9 cellular contexts compared by ENCODE assay signal in genomic region chr2:143128681-143129580, GRCh38. TPM values are rescaled to one million over a fixed set of nuclear protein-coding genes. Genes with fewer than 3 reads are reported as not detected.
DNase-seq lines count a peak whose midpoint lies in the region; ATAC-seq and TF ChIP-seq lines count a peak whose summit lies in the region.
"Had no signal": no experiment of that assay in that cellular context is flagged by ENCODE, and none has a peak within 500 bp of the region (broad histone marks: within the 10 kb centered on the region; RNA-seq: fewer than 3 reads in every experiment).

TSS of gene ARHGAP15 (plus strand) at chr2:143129419.

- intact Hi-C loops in vagina (cut with DNase I), result no loop called here

- peak within 1 kb of the TSS; percentile 18 for H3K27ac ChIP-seq in vagina
- H3K27ac ChIP-seq: VCaP had no signal

- peak; percentile 93 for ATAC-seq in GM18867 (IDR thresholded peaks at IDR 0.05; ENCODE audit: unreplicated experiment)
- ATAC-seq in HG02938 (IDR thresholded peaks at IDR 0.05; ENCODE audit: unreplicated experiment), result peak; percentile 94

- H3K4me3 ChIP-seq in vagina (no peak within 1 kb of the TSS), H7 (ENCODE audit: insufficient read depth, low read depth, low read length) (no peak within 1 kb of the TSS)

- no peaks in the 10 kb centered on the region for H3K9me3 ChIP-seq in vagina

- TF ChIP-seq CTCF in vagina (IDR thresholded peaks at IDR 0.05), result no peak

- no peaks in the 10 kb centered on the region for H3K36me3 ChIP-seq in vagina
- no peaks in the 10 kb centered on the region for H3K36me3 ChIP-seq in H7 (replicated peaks; ENCODE audit: control insufficient read depth, insufficient read depth, low read length)

- H3K27me3 ChIP-seq in vagina (no peaks in the 10 kb centered on the region), H7 (ENCODE audit: control insufficient read depth, insufficient read depth, low read length) (no peaks in the 10 kb centered on the region)

- no peak for TF ChIP-seq POLR2A in vagina (IDR thresholded peaks at IDR 0.05)

- DNase-seq in SIG-M5 (lab: John Stamatoyannopoulos, UW) (peak; percentile 90), occipital lobe (lab: John Stamatoyannopoulos, UW) (no peak), vagina (ENCODE audit: extremely low spot score in 2 of 2) (no peak), H7 (no peak), epidermal melanocyte (ENCODE audit: insufficient read length, low spot score) (no peak)
- DNase-seq in activated effector memory CD4-positive, alpha-beta T cell treated with anti-CD3 and anti-CD28 coated beads, Interleukin-2, amount 50 U/mL, for 16 hours, result peak; percentile 86

- no peaks in the 10 kb centered on the region for H3K4me1 ChIP-seq in vagina

RNA-seq across cellular contexts. Expression of gene ARHGAP15, which starts in this region (rescaled TPM):
- total RNA-seq in occipital lobe (14.2 TPM), vagina (9.1 TPM)
- total RNA-seq in H7 (2014; rRNA removed; shearing (Covaris generic)), result not detected in 2 replicates

Comparison
In these comparisons a context has a peak if more than half of its experiments do, and no peak if none do; other contexts are left out.
1. RNA of gene ARHGAP15 (total RNA-seq): 14.2 TPM in occipital lobe (single experiment) and 9.1 TPM in vagina (single experiment); not detected in H7; every median in the first group is over 10 times any median in the second.
2. DNase-seq: peak in SIG-M5 (single experiment) and activated effector memory CD4-positive, alpha-beta T cell treated with anti-CD3 and anti-CD28 coated beads, Interleukin-2, amount 50 U/mL, for 16 hours (single experiment); none in occipital lobe (single experiment), vagina (0 of 2), H7 (single experiment) and epidermal melanocyte (single experiment).